Comparison of ENCODE assay signal across 2 cellular contexts in genomic region chr5:180678319-180678718, GRCh38. TPM values are rescaled to one million over a fixed set of nuclear protein-coding genes. Genes with fewer than 3 reads are reported as not detected.
"Had no signal": no experiment of that assay in that cellular context is flagged by ENCODE, and none has a peak within 500 bp of the region (broad histone marks: within the 10 kb centered on the region; RNA-seq: fewer than 3 reads in every experiment).

No MANE protein-coding gene starts in this region.

RNA-seq across cellular contexts. Expression of gene FLT4, which starts 28.9 kb away (rescaled TPM):
- total RNA-seq: HepG2, HT-29 had no signal
